In the genomic region with DNA sequence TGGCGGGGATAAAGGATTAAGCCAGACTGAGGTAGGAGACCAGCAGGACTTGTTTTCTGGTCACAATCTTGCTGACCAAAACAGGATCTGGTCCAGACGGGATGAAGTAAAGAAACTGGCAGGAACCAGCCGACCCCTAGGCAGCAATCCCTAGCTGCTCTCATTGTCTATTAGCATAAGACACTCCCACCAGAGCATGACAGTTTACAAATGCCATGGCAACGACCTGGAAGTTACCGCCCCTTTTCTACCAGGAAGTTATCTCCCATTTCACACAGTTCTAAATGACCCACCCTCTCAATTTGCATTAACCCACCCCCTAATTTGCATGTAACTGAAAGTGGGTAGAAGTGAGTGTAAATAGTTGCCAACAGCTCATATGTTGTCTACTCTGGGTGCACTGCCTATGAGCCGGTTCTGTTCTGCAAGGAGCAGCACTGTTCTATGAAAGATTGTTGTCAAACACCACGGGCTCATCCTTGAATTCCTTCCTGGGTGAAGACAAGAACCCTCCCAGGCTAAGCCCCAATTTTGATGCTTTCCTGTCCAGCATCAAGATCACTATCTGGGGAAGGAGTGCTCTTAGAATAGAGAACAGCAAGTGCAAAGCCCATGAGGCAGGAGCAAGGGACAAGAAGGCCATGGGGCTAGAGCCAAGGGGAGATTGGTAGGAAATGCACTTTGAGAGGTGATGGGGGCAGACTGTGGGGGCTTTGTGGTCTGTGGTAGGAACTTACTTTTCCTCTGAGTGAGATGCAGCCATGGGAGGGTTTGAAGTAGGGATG, we compare ENCODE assay signal across 15 cellular contexts. TPM values are rescaled to one million over a fixed set of nuclear protein-coding genes. Genes with fewer than 3 reads are reported as not detected.
DNase-seq lines count a peak whose midpoint lies in the region; ATAC-seq, FAIRE-seq and TF ChIP-seq lines count a peak whose summit lies in the region.
"Had no signal": no experiment of that assay in that cellular context is flagged by ENCODE, and none has a peak within 500 bp of the region (broad histone marks: within the 10 kb centered on the region; RNA-seq: fewer than 3 reads in every experiment).

No MANE protein-coding gene starts in this region.

- ATAC-seq in K562 (peak; percentile 100), HG03095 (IDR thresholded peaks at IDR 0.05; ENCODE audit: unreplicated experiment) (no peak)
- peak; percentile 36 to 45 for ATAC-seq in natural killer cell treated with Interleukin-12 subunit alpha and Interleukin-12 subunit beta and Interleukin-15 and Interleukin-18, amount 100 ng/mL, for 72 hours

- no peaks in the 10 kb centered on the region for H4K20me1 ChIP-seq in K562 (replicated peaks; ENCODE audit: control insufficient read depth, insufficient read depth, low read length)

- peaks cover 0 to 3% of the 10 kb centered on the region in 2 donors for H3K4me1 Mint-ChIP-seq in natural killer cell treated with Interleukin-12 subunit alpha and Interleukin-12 subunit beta and Interleukin-15 and Interleukin-18, amount 100 ng/mL, for 72 hours (ENCODE audit: low read depth in 2 of 2)

- WGBS in K562 (ENCODE audit: insufficient coverage, low coverage, missing lambda C conversion rate), result 5% methylated on average over 7 of the region's 7 CpGs

- no peak overlapping the region for H3K4me3 Mint-ChIP-seq in natural killer cell treated with Interleukin-12 subunit alpha and Interleukin-12 subunit beta and Interleukin-15 and Interleukin-18, amount 100 ng/mL, for 72 hours
- H3K4me3 Mint-ChIP-seq: H9 had no signal

- FAIRE-seq in K562 (lab: Jason Lieb, UNC), result peak; percentile 99

- H3K36me3 ChIP-seq in K562 (ENCODE audit: control insufficient read depth, insufficient read depth, low read length), result no peaks in the 10 kb centered on the region

- no peaks in the 10 kb centered on the region for H3K9me3 ChIP-seq in K562 (replicated peaks; ENCODE audit: control insufficient read depth, insufficient read depth, low read depth, low read length)

- peak overlapping the region; percentile 91 for H2AFZ ChIP-seq in K562 (ENCODE audit: low read depth, low read length)

- peak; percentile 23; the same call in 1 of the 2 replicates for TF ChIP-seq EP300 in K562 (IDR thresholded peaks at IDR 0.05; ENCODE audit: low read length)

- no peaks in the 10 kb centered on the region for H3K36me3 Mint-ChIP-seq in natural killer cell treated with Interleukin-12 subunit alpha and Interleukin-12 subunit beta and Interleukin-15 and Interleukin-18, amount 100 ng/mL, for 72 hours

- H3K27me3 Mint-ChIP-seq in natural killer cell treated with Interleukin-12 subunit alpha and Interleukin-12 subunit beta and Interleukin-15 and Interleukin-18, amount 100 ng/mL, for 72 hours, result peaks cover 3 to 13% of the 10 kb centered on the region in 2 donors

- peak; percentile 7 for DNase-seq in NCI-H2029 (lab: John Stamatoyannopoulos, UW)
- DNase-seq in NCI-H2029 treated with DMSO at 0.1 percent for 48 hours (lab: John Stamatoyannopoulos, UW), result no peak
- peak; percentile 22 for DNase-seq in NCI-H460 (ENCODE audit: extremely low read depth, low read depth)
- peak in 2 of 4 experiments; percentile 74 to 90 for DNase-seq in K562 (ENCODE audit: extremely low read depth in 1 of 4, low spot score in 3 of 4)
- no peak for DNase-seq in natural killer cell treated with Interleukin-12 subunit alpha and Interleukin-12 subunit beta and Interleukin-15 and Interleukin-18, amount 100 ng/mL, for 72 hours (ENCODE audit: low spot score)
- no peak for DNase-seq in SKM-1 (lab: John Stamatoyannopoulos, UW; ENCODE audit: unreplicated experiment)
- DNase-seq in SKM-1 treated with dmso at 0.1 percent for 144 hours (lab: John Stamatoyannopoulos, UW; ENCODE audit: unreplicated experiment), result no peak
- DNase-seq: aorta; H9; NCI-H1694; Right ventricle myocardium superior; stimulated activated CD4-positive, alpha-beta T cell treated with anti-CD3 and anti-CD28 coated beads, Interleukin-2, amount 100 ng/mL, for 48 hours; substantia nigra had no signal

- TF ChIP-seq CTCF in K562 (IDR thresholded peaks at IDR 0.05 in 2 of 3, conservative IDR thresholded peaks at IDR 0.05 in 1 of 3; ENCODE audit: insufficient read depth in 2 of 3, low read depth in 1 of 3, low read length in 3 of 3), result no peak

- no peak for TF ChIP-seq RAD21 in K562 (CRISPR knock-in tag; conservative IDR thresholded peaks at IDR 0.05 in 1 of 2, IDR thresholded peaks at IDR 0.05 in 1 of 2)

- H3K27ac ChIP-seq in K562 (ENCODE audit: extremely low read depth, low read depth, low read length), result peak overlapping the region; percentile 60

- intact Hi-C loops in K562 (cut with micrococcal nuclease), result no loop called here

- H3K79me2 ChIP-seq in K562 (ENCODE audit: control insufficient read depth, insufficient read depth, low read length), result no peaks in the 10 kb centered on the region

- BruUV-seq in K562 (replicated peaks; lab: Mats Ljungman, UMichigan), result no TSS peak

- H3K9me1 ChIP-seq in K562 (ENCODE audit: control insufficient read depth, insufficient read depth, low read length), result no peaks in the 10 kb centered on the region

- no peaks in the 10 kb centered on the region for H3K9me3 Mint-ChIP-seq in natural killer cell treated with Interleukin-12 subunit alpha and Interleukin-12 subunit beta and Interleukin-15 and Interleukin-18, amount 100 ng/mL, for 72 hours

- POLR2A ChIA-PET in K562 (lab: Yijun Ruan, JAX), result interaction anchor here (0.7 to 1.4 kb wide), 6 partner anchors 9 to 183 kb away, joined by 3 to 5 read pairs (median 4); no protein-coding TSS in a partner anchor

- H3K9ac ChIP-seq in K562 (ENCODE audit: insufficient read depth in 1 of 2, low read depth in 2 of 2, low read length in 2 of 2), result peak overlapping the region in 1 of 2 experiments; percentile 29; a peak in 1 of 4 replicates

- TF ChIP-seq POLR2A in K562 (conservative IDR thresholded peaks at IDR 0.05), result 0 out of 2 replicates have a peak, but pooled peaks have one; percentile 27

- H3K4me2 ChIP-seq in K562 (ENCODE audit: insufficient read depth, low read length), result peak overlapping the region; percentile 73

- H3K27ac Mint-ChIP-seq in natural killer cell treated with Interleukin-12 subunit alpha and Interleukin-12 subunit beta and Interleukin-15 and Interleukin-18, amount 100 ng/mL, for 72 hours, result no peak overlapping the region
- H3K27ac Mint-ChIP-seq: H9 had no signal

- 0 out of 2 replicates have a peak overlapping the region, but pooled peaks have one; percentile 6 for H3K4me3 ChIP-seq in K562

- in situ Hi-C loops in K562 (cut with MboI), result no loop called here

- CTCF ChIA-PET in K562 (lab: Yijun Ruan, JAX; ENCODE audit: low intra/inter-chr PET ratio), result no interaction called here

- peaks cover 5 to 13% of the 10 kb centered on the region in 2 experiments; a peak in 3 of 5 replicates for H3K4me1 ChIP-seq in K562 (replicated peaks in 1 of 2; ENCODE audit: control insufficient read depth in 2 of 2, insufficient read depth in 2 of 2, low read length in 2 of 2)

- H3K27me3 ChIP-seq in K562 (ENCODE audit: control insufficient read depth in 2 of 2, insufficient read depth in 2 of 2, low read length in 2 of 2), result no peaks in the 10 kb centered on the region

TF ChIP-seq in K562, 482 proteins besides CTCF, POLR2A, EP300 and RAD21 (continues in another document):
- no peak for TF ChIP-seq HMG20B (CRISPR knock-in tag; IDR thresholded peaks at IDR 0.05)

RNA-seq across cellular contexts. Expression of a gene that starts 13.9 kb away (rescaled TPM):
- 0.52 and 0.59 TPM in 2 replicates for total RNA-seq in NCI-H460 (2014; rRNA removed; shearing (Covaris generic))
- polyA plus RNA-seq in NCI-H460 (2014; cell fraction: nucleus; rRNA removed), result 0.14 and 0.15 TPM in 2 replicates
- total RNA-seq in K562 (2011; cell fraction: chromatin; rRNA removed; ENCODE audit: low replicate concordance), result 2.8 and 7.1 TPM in 2 replicates
- total RNA-seq in K562 (2011; cell fraction: nucleolus; rRNA removed), result 5.2 and 5.3 TPM in 2 replicates
- total RNA-seq in K562 (2011; cell fraction: nucleoplasm; rRNA removed), result 1.9 and 6.1 TPM in 2 replicates
- 3.7 and 9.0 TPM in 2 replicates for total RNA-seq in K562 (2014; rRNA removed)
- 3.9 and 5.9 TPM in 2 replicates for total RNA-seq in K562 (2014; rRNA removed; fragmentation: Illumina TruSeq; extraction: Trizol)
- total RNA-seq in K562 (2015; rRNA removed; fragmentation: Illumina TruSeq; extraction: Trizol), result 5.0 and 5.6 TPM in 2 replicates
- 8.0 and 8.9 TPM in 2 replicates for total RNA-seq in K562 (2021)
- polyA plus RNA-seq in K562 (2011; rRNA removed), result 6.3 and 12.6 TPM in 2 replicates
- 16.7 and 23.5 TPM in 2 replicates for polyA plus RNA-seq in K562 (2011; cell fraction: cytosol; rRNA removed)
- polyA plus RNA-seq in K562 (2011; cell fraction: nucleus; rRNA removed), result 5.5 and 8.1 TPM in 2 replicates
- 3.7 and 6.1 TPM in 2 replicates for polyA plus RNA-seq in K562 (2012)
- polyA plus RNA-seq in K562 (2014; fragmentation: Illumina TruSeq; extraction: Trizol), result 5.8 and 11.0 TPM in 2 replicates
- 1 to 10 TPM; 1.8 to 2.6 TPM for polyA plus RNA-seq in K562 (2014; fragmentation: Nextera tagmentation; extraction: Ambion mirVana)
- 6.3 and 7.9 TPM in 2 replicates for polyA plus RNA-seq in K562 (2014; rRNA removed)
- polyA minus RNA-seq in K562 (2011; rRNA and poly(A)+ RNA removed), result 7.2 and 12.8 TPM in 2 replicates
- polyA minus RNA-seq in K562 (2011; cell fraction: cytosol; rRNA and poly(A)+ RNA removed), result 5.6 and 7.3 TPM in 2 replicates
- polyA minus RNA-seq in K562 (2011; cell fraction: nucleus; rRNA and poly(A)+ RNA removed), result 2.0 and 2.2 TPM in 2 replicates
- under 1 TPM; 0.31 to 0.88 TPM for total RNA-seq in natural killer cell treated with Interleukin-12 subunit alpha and Interleukin-12 subunit beta and Interleukin-15 and Interleukin-18, amount 100 ng/mL, for 72 hours

RNA-seq across cellular contexts. Expression of a gene that starts 37.9 kb away (rescaled TPM):
- 0.12 and 0.32 TPM in 2 replicates for total RNA-seq in NCI-H460 (2014; rRNA removed; shearing (Covaris generic))
- polyA plus RNA-seq in NCI-H460 (2014; cell fraction: nucleus; rRNA removed), result not detected in 2 replicates
- not detected in 2 replicates for total RNA-seq in K562 (2011; cell fraction: chromatin; rRNA removed; ENCODE audit: low replicate concordance)
- not detected in 2 replicates for total RNA-seq in K562 (2011; cell fraction: nucleolus; rRNA removed)
- not detected in 2 replicates for total RNA-seq in K562 (2011; cell fraction: nucleoplasm; rRNA removed)
- not detected in 2 replicates for total RNA-seq in K562 (2014; rRNA removed)
- not detected in 2 replicates for total RNA-seq in K562 (2014; rRNA removed; fragmentation: Illumina TruSeq; extraction: Trizol)
- not detected in 2 replicates for total RNA-seq in K562 (2015; rRNA removed; fragmentation: Illumina TruSeq; extraction: Trizol)
- not detected in 2 replicates for total RNA-seq in K562 (2021)
- not detected in 2 replicates for polyA plus RNA-seq in K562 (2011; rRNA removed)
- polyA plus RNA-seq in K562 (2011; cell fraction: cytosol; rRNA removed), result not detected in 2 replicates
- not detected in 2 replicates for polyA plus RNA-seq in K562 (2011; cell fraction: nucleus; rRNA removed)
- polyA plus RNA-seq in K562 (2012), result not detected in 2 replicates
- not detected in 2 replicates for polyA plus RNA-seq in K562 (2014; fragmentation: Illumina TruSeq; extraction: Trizol)
- polyA plus RNA-seq in K562 (2014; fragmentation: Nextera tagmentation; extraction: Ambion mirVana), result not detected
- not detected in 2 replicates for polyA plus RNA-seq in K562 (2014; rRNA removed)
- not detected in 2 replicates for polyA minus RNA-seq in K562 (2011; rRNA and poly(A)+ RNA removed)
- not detected in 2 replicates for polyA minus RNA-seq in K562 (2011; cell fraction: cytosol; rRNA and poly(A)+ RNA removed)
- not detected in 2 replicates for polyA minus RNA-seq in K562 (2011; cell fraction: nucleus; rRNA and poly(A)+ RNA removed)
- under 1 TPM in 1 of 2 donors, not detected in 1; 0.36 TPM for total RNA-seq in natural killer cell treated with Interleukin-12 subunit alpha and Interleukin-12 subunit beta and Interleukin-15 and Interleukin-18, amount 100 ng/mL, for 72 hours
- total RNA-seq: aorta, osteoblast, Right ventricle myocardium superior had no signal
- polyA plus RNA-seq: aorta had no signal

Comparison
In these comparisons a context has a peak if more than half of its experiments do, and no peak if none do; other contexts are left out.
1. DNase-seq: peak in NCI-H2029 (single experiment) and NCI-H460 (single experiment); none in NCI-H2029 treated with DMSO at 0.1 percent for 48 hours (single experiment), natural killer cell treated with Interleukin-12 subunit alpha and Interleukin-12 subunit beta and Interleukin-15 and Interleukin-18, amount 100 ng/mL, for 72 hours (single experiment), SKM-1 (single experiment) and SKM-1 treated with dmso at 0.1 percent for 144 hours (single experiment).